In the genomic region with DNA sequence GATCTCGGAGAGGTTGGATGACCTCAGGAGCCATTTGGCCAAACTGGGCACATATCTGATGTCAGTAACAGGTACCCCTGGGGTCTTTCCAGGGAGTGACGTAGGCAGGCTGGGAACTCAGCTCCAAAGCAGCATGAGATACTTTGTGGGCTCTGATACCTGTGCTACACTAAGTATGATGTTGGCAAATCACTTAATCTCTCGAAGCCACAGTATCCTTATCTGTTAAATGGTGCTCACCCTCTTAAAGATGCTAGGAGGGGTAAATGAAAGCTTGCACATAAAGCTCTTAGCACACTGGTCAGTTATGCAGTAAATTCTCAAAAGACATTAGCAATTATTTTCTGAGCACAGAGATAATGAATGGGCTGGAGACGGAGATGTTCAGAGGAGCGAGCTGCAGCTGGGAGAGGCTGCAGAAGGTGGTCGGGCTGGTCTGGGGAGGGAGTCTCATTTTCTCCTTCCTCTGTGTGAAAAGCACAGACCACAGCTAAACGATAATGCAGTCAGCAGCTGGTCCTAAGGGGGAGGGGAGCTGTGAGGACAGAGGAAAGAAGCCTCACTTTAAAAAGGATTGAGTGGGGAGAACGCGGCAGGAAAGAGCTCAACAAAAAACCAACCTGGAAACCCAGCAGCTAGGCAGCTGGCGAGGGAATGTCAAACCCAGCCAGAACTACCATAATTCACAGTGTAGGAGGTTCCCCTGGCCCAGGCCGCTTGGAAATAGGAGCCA, we compare ENCODE assay signal across 9 cellular contexts. TPM values are rescaled to one million over a fixed set of nuclear protein-coding genes. Genes with fewer than 3 reads are reported as not detected.
DNase-seq lines count a peak whose midpoint lies in the region; ATAC-seq and TF ChIP-seq lines count a peak whose summit lies in the region.
"Had no signal": no experiment of that assay in that cellular context is flagged by ENCODE, and none has a peak within 500 bp of the region (broad histone marks: within the 10 kb centered on the region; RNA-seq: fewer than 3 reads in every experiment).

No MANE protein-coding gene starts in this region.

- CTCF ChIA-PET in CD4-positive, alpha-beta T cell (lab: Charles Lee): interaction anchor here (0.9 to 2.6 kb wide), 7 partner anchors 11 to 90 kb away, joined by 3 to 11 read pairs (median 9); a partner anchor contains a TSS

- H3K9me3 Mint-ChIP-seq in CD4-positive, alpha-beta T cell: no peaks in the 10 kb centered on the region
- H3K9me3 Mint-ChIP-seq in endothelial cell (ENCODE audit: unreplicated experiment): no peaks in the 10 kb centered on the region

- DNase-seq in CD4-positive, alpha-beta T cell: no peak
- DNase-seq in EH (ENCODE audit: low read depth): peak; percentile 20
- DNase-seq in NCI-H69 (lab: John Stamatoyannopoulos, UW): peak; percentile 93
- no peak for DNase-seq in endothelial cell (ENCODE audit: low spot score)
- no peak for DNase-seq in SKM-1 treated with dmso at 0.1 percent for 144 hours (lab: John Stamatoyannopoulos, UW; ENCODE audit: unreplicated experiment)
- DNase-seq in cortex of kidney (lab: John Stamatoyannopoulos, UW): no peak
- no peak for DNase-seq in MG63
- DNase-seq: stomach had no signal

- peak overlapping the region; percentile 73 for H3K27ac ChIP-seq in CD4-positive, alpha-beta T cell (ENCODE audit: low read depth, low read length)
- H3K27ac ChIP-seq: stomach had no signal

- H3K27me3 Mint-ChIP-seq in CD4-positive, alpha-beta T cell: no peaks in the 10 kb centered on the region
- peaks cover 15% of the 10 kb centered on the region for H3K27me3 Mint-ChIP-seq in endothelial cell (ENCODE audit: unreplicated experiment)

- no peak for ATAC-seq in CD4-positive, alpha-beta T cell (ENCODE audit: poor library complexity)
- ATAC-seq in HG02763 (IDR thresholded peaks at IDR 0.05; ENCODE audit: unreplicated experiment): no peak

- TF ChIP-seq CTCF in CD4-positive, alpha-beta T cell (IDR thresholded peaks at IDR 0.05): no peak
- no peak for TF ChIP-seq CTCF in endothelial cell (IDR thresholded peaks at IDR 0.05; ENCODE audit: unreplicated experiment)

- no peaks in the 10 kb centered on the region for H3K27me3 ChIP-seq in CD4-positive, alpha-beta T cell (ENCODE audit: control insufficient read depth, insufficient read depth, low read length)
- no peaks in the 10 kb centered on the region for H3K27me3 ChIP-seq in MG63

- H3K4me3 Mint-ChIP-seq in CD4-positive, alpha-beta T cell: peak overlapping the region; percentile 94
- peak overlapping the region; percentile 49 for H3K4me3 Mint-ChIP-seq in endothelial cell (ENCODE audit: unreplicated experiment)

- no peak overlapping the region for H3K4me3 ChIP-seq in MG63
- H3K4me3 ChIP-seq: stomach had no signal

- H3K27ac Mint-ChIP-seq in CD4-positive, alpha-beta T cell: peak overlapping the region; percentile 89
- no peak overlapping the region for H3K27ac Mint-ChIP-seq in endothelial cell (ENCODE audit: unreplicated experiment)

- intact Hi-C loops in CD4-positive, alpha-beta T cell (cut with DNase I, micrococcal nuclease): loop anchor here in 1 of 2 experiments (2.0 to 5.0 kb wide), 2 partner anchors 16 to 33 kb away; no protein-coding TSS in a partner anchor

- H3K36me3 Mint-ChIP-seq in CD4-positive, alpha-beta T cell (ENCODE audit: low read depth): peaks cover 8% of the 10 kb centered on the region
- H3K36me3 Mint-ChIP-seq in endothelial cell (ENCODE audit: low read depth, unreplicated experiment): peaks cover 5% of the 10 kb centered on the region

- H3K4me1 Mint-ChIP-seq in CD4-positive, alpha-beta T cell (ENCODE audit: low read depth): peaks cover 64% of the 10 kb centered on the region
- H3K4me1 Mint-ChIP-seq in endothelial cell (ENCODE audit: unreplicated experiment): peaks cover 28% of the 10 kb centered on the region

- H3K36me3 ChIP-seq in MG63: no peaks in the 10 kb centered on the region
- H3K36me3 ChIP-seq: stomach had no signal

- POLR2A ChIA-PET in CD4-positive, alpha-beta T cell (lab: Charles Lee): interaction anchor here (0.7 to 8.6 kb wide), 10 partner anchors 9 to 160 kb away, joined by 3 to 266 read pairs (median 6); a partner anchor contains a TSS

- H3K9me3 ChIP-seq in CD4-positive, alpha-beta T cell (ENCODE audit: control insufficient read depth, low read length): no peaks in the 10 kb centered on the region
- no peaks in the 10 kb centered on the region for H3K9me3 ChIP-seq in MG63
- H3K9me3 ChIP-seq: stomach had no signal

RNA-seq across cellular contexts. Expression of a gene that starts 16.9 kb away (rescaled TPM):
- total RNA-seq in CD4-positive, alpha-beta T cell: 100 to 1,000 TPM; 159 to 166 TPM
- 127 TPM for total RNA-seq in endothelial cell (ENCODE audit: unreplicated experiment)
- 33.4 and 45.4 TPM in 2 replicates for total RNA-seq in MG63 (2014; rRNA removed; shearing (Covaris generic); ENCODE audit: low replicate concordance)

RNA-seq across cellular contexts. Expression of a gene that starts 51.1 kb away (rescaled TPM):
- total RNA-seq in CD4-positive, alpha-beta T cell: 1 to 10 TPM; 5.5 to 6.5 TPM
- 553 TPM for total RNA-seq in endothelial cell (ENCODE audit: unreplicated experiment)
- 0.82 and 2.8 TPM in 2 replicates for total RNA-seq in MG63 (2014; rRNA removed; shearing (Covaris generic); ENCODE audit: low replicate concordance)

RNA-seq across cellular contexts. Expression of a gene that starts 52.9 kb away (rescaled TPM):
- total RNA-seq in CD4-positive, alpha-beta T cell: not detected
- total RNA-seq in endothelial cell (ENCODE audit: unreplicated experiment): 21.6 TPM
- 2.5 and 12.5 TPM in 2 replicates for total RNA-seq in MG63 (2014; rRNA removed; shearing (Covaris generic); ENCODE audit: low replicate concordance)

Comparison
In these comparisons a context has a peak if more than half of its experiments do, and no peak if none do; other contexts are left out.
1. DNase-seq: peak in EH (single experiment) and NCI-H69 (single experiment); none in CD4-positive, alpha-beta T cell (0 of 10), endothelial cell (single experiment), SKM-1 treated with dmso at 0.1 percent for 144 hours (single experiment), cortex of kidney (single experiment) and MG63 (single experiment).
2. RNA of a gene that starts 51.1 kb away (total RNA-seq): 553 TPM in endothelial cell (single experiment); 5.5 to 6.5 TPM in CD4-positive, alpha-beta T cell and 0.82 to 2.8 TPM in MG63; every median in the first group is over 10 times any median in the second.